9 cellular contexts compared by ENCODE assay signal in genomic region chr5:87121315-87122170, GRCh38.
A peak's percentile ranks its signal among the peaks of the same experiment; 100 is the strongest.
DNase-seq lines count a peak whose midpoint lies in the region; ATAC-seq, FAIRE-seq and TF ChIP-seq lines count a peak whose summit lies in the region.
"Had no signal": no experiment of that assay in that cellular context is flagged by ENCODE, and none has a peak within 500 bp of the region (broad histone marks: within the 10 kb centered on the region; RNA-seq: fewer than 3 reads in every experiment).

No MANE protein-coding gene starts in this region.

- H3K23ac ChIP-seq in mesenchymal stem cell (ENCODE audit: low read length in 2 of 2), result no peak overlapping the region

- TF ChIP-seq POLR2A in GM12878 (IDR thresholded peaks at IDR 0.05; ENCODE audit: low read depth, low read length) (no peak), esophagus muscularis mucosa (IDR thresholded peaks at IDR 0.05; ENCODE audit: low read depth) (no peak)

- in situ Hi-C loops in GM12878 (cut with MboI), result no loop called here

- H3K4me1 ChIP-seq in SJSA1 (replicated peaks) (peaks cover 35% of the 10 kb centered on the region), GM12878 (ENCODE audit: control insufficient read depth, insufficient read depth, low read length) (peaks cover 40% of the 10 kb centered on the region), mesenchymal stem cell (ENCODE audit: control insufficient read depth, insufficient read depth, low read depth, low read length) (peaks cover 2% of the 10 kb centered on the region), esophagus muscularis mucosa (peaks cover 0 to 14% (median 0%) of the 10 kb centered on the region in 4 donors)

- peak overlapping the region; percentile 36 for H3K9ac ChIP-seq in GM12878 (ENCODE audit: control insufficient read depth, insufficient read depth, low read length)
- peak overlapping the region; percentile 39 for H3K9ac ChIP-seq in mesenchymal stem cell (ENCODE audit: low read length)

- H3K9me3 ChIP-seq in SJSA1 (replicated peaks) (no peaks in the 10 kb centered on the region), GM12878 (replicated peaks; ENCODE audit: control insufficient read depth, insufficient read depth, low read length) (no peaks in the 10 kb centered on the region; the same call in 2 of the 3 replicates), mesenchymal stem cell (ENCODE audit: control insufficient read depth, low read length) (no peaks in the 10 kb centered on the region), esophagus muscularis mucosa (no peaks in the 10 kb centered on the region)

- H3K14ac ChIP-seq in mesenchymal stem cell (ENCODE audit: low read length in 2 of 2), result no peak overlapping the region

- POLR2A ChIA-PET in GM12878 (lab: Charles Lee), result interaction anchor here (0.6 to 1.8 kb wide), 4 partner anchors 17 to 49 kb away, joined by 3 to 5 read pairs (median 3); no protein-coding TSS in a partner anchor

- TF ChIP-seq CTCF in AG09309 (IDR thresholded peaks at IDR 0.05; ENCODE audit: control insufficient read depth, insufficient read depth, low read depth, low read length, missing control alignments), result no peak
- no peak for TF ChIP-seq CTCF in GM12878 (IDR thresholded peaks at IDR 0.05 in 2 of 3, conservative IDR thresholded peaks at IDR 0.05 in 1 of 3; ENCODE audit: control insufficient read depth in 2 of 3, extremely low read depth in 1 of 3, insufficient read depth in 1 of 3, low read depth in 3 of 3, low read length in 3 of 3)
- no peak for TF ChIP-seq CTCF in esophagus muscularis mucosa (IDR thresholded peaks at IDR 0.05)

- H3K4me3 ChIP-seq in AG09309 (ENCODE audit: control insufficient read depth, low read depth, low read length) (no peak overlapping the region), SJSA1 (no peak overlapping the region), GM12878 (peak overlapping the region; percentile 33; the same call in 1 of the 2 replicates), mesenchymal stem cell (ENCODE audit: insufficient read depth in 1 of 2, low read depth in 1 of 2, low read length in 2 of 2) (no peak overlapping the region), esophagus muscularis mucosa (no peak overlapping the region)

- WGBS in GM12878 (ENCODE audit: insufficient coverage, insufficient replicate concordance, low lambda C conversion rate, missing lambda C conversion rate), result 0% methylated on average over 5 of the region's 5 CpGs
- 44% methylated on average over 4 of the region's 5 CpGs for WGBS in mesenchymal stem cell
- WGBS in esophagus muscularis mucosa, result 61% methylated on average over 5 of the region's 5 CpGs

- H3K27me3 ChIP-seq in SJSA1 (replicated peaks), result no peaks in the 10 kb centered on the region
- H3K27me3 ChIP-seq in GM12878 (replicated peaks in 1 of 2; ENCODE audit: control insufficient read depth in 2 of 2, insufficient read depth in 2 of 2, low read length in 1 of 2), result no peaks in the 10 kb centered on the region
- H3K27me3 ChIP-seq in mesenchymal stem cell (ENCODE audit: control insufficient read depth in 1 of 2, insufficient read depth in 1 of 2, low read length in 2 of 2), result no peaks in the 10 kb centered on the region
- no peaks in the 10 kb centered on the region for H3K27me3 ChIP-seq in esophagus muscularis mucosa

- H4K20me1 ChIP-seq in GM12878 (ENCODE audit: control insufficient read depth, insufficient read depth), result no peaks in the 10 kb centered on the region

- H3K36me3 ChIP-seq in SJSA1 (no peaks in the 10 kb centered on the region), GM12878 (ENCODE audit: control insufficient read depth in 2 of 2, insufficient read depth in 2 of 2, low read length in 1 of 2) (no peaks in the 10 kb centered on the region), mesenchymal stem cell (ENCODE audit: control insufficient read depth in 1 of 2, insufficient read depth in 2 of 2, low read depth in 1 of 2, low read length in 2 of 2) (no peaks in the 10 kb centered on the region), esophagus muscularis mucosa (no peaks in the 10 kb centered on the region)

- ATAC-seq in GM19023 (IDR thresholded peaks at IDR 0.05; ENCODE audit: unreplicated experiment) (peak; percentile 72), HG03139 (IDR thresholded peaks at IDR 0.05; ENCODE audit: unreplicated experiment) (peak; percentile 64), GM12878 (peak; percentile 85)

- intact Hi-C loops in GM12878 (cut with micrococcal nuclease; ENCODE audit: unreplicated experiment) (loop anchor here (2.0 to 5.0 kb wide), 2 partner anchors 47 to 226 kb away; no protein-coding TSS in a partner anchor), esophagus muscularis mucosa (cut with DNase I) (no loop called here)

- H3K27ac ChIP-seq in SJSA1, result peak overlapping the region; percentile 88
- H3K27ac ChIP-seq in GM12878 (ENCODE audit: control insufficient read depth, insufficient read depth), result peak overlapping the region; percentile 78
- H3K27ac ChIP-seq in mesenchymal stem cell (ENCODE audit: low read length, poor library complexity, severe bottlenecking), result peak overlapping the region; percentile 79
- H3K27ac ChIP-seq in esophagus muscularis mucosa (replicated peaks in 1 of 4), result no peak overlapping the region

- TF ChIP-seq EP300 in GM12878 (IDR thresholded peaks at IDR 0.05; ENCODE audit: borderline replicate concordance in 1 of 2, control insufficient read depth in 1 of 2, low read depth in 2 of 2, low read length in 2 of 2) (peak in 1 of 2 experiments; percentile 81; a peak in 2 of 4 replicates), esophagus muscularis mucosa (IDR thresholded peaks at IDR 0.05) (no peak)

- no peak for TF ChIP-seq RAD21 in GM12878 (IDR thresholded peaks at IDR 0.05; ENCODE audit: insufficient read depth, low read depth, low read length)

- peak overlapping the region in 1 of 2 experiments; percentile 19 for H3K18ac ChIP-seq in mesenchymal stem cell (ENCODE audit: low read depth in 1 of 2, low read length in 2 of 2)

- H3K4me2 ChIP-seq in GM12878 (ENCODE audit: control insufficient read depth, insufficient read depth) (peak overlapping the region; percentile 91), mesenchymal stem cell (ENCODE audit: low read length, poor library complexity, severe bottlenecking) (no peak overlapping the region)

- H2AFZ ChIP-seq in GM12878 (ENCODE audit: control insufficient read depth, low read depth, low read length) (peak overlapping the region; percentile 73; the same call in 1 of the 2 replicates), mesenchymal stem cell (ENCODE audit: low read depth, low read length) (no peak overlapping the region)

- H3K4ac ChIP-seq in mesenchymal stem cell (ENCODE audit: low read depth in 1 of 2, low read length in 2 of 2), result peak overlapping the region in 1 of 2 experiments; percentile 73

- H2BK15ac ChIP-seq in mesenchymal stem cell (ENCODE audit: low read depth, poor library complexity, severe bottlenecking), result no peak overlapping the region

- no peak overlapping the region for H2AK5ac ChIP-seq in mesenchymal stem cell (ENCODE audit: low read length, severe bottlenecking)

- H2BK120ac ChIP-seq in mesenchymal stem cell (ENCODE audit: low read depth, low read length), result no peak overlapping the region

- SMC1A ChIA-PET in GM12878 (lab: Charles Lee; ENCODE audit: uncharacterized antibody, unreplicated experiment), result interaction anchor here (0.6 to 3.4 kb wide), 19 partner anchors 10 to 250 kb away, joined by 3 to 29 read pairs (median 7); no protein-coding TSS in a partner anchor

- DNase-seq in AG09309 (ENCODE audit: low read depth) (peak; percentile 61), SJSA1 (ENCODE audit: low read depth in 1 of 2, low spot score in 2 of 2) (peak; percentile 67 to 85), GM12878 (ENCODE audit: low read depth, low spot score) (peak; percentile 75), mesenchymal stem cell (peak; percentile 91), esophagus muscularis mucosa (ENCODE audit: extremely low spot score) (no peak), NCI-H446 treated with DMSO at 0.1 percent for 48 hours (lab: John Stamatoyannopoulos, UW) (no peak)

- FAIRE-seq in GM12878 (lab: Jason Lieb, UNC), result peak; percentile 49
- FAIRE-seq: H1 had no signal

- H3K79me1 ChIP-seq in mesenchymal stem cell (replicated peaks; ENCODE audit: low read length, poor library complexity, severe bottlenecking), result no peaks in the 10 kb centered on the region

- H2BK12ac ChIP-seq in mesenchymal stem cell (ENCODE audit: low read length in 2 of 2), result no peak overlapping the region

- H4K91ac ChIP-seq in mesenchymal stem cell (ENCODE audit: low read length), result no peak overlapping the region

- no TSS peak for BruUV-seq in GM12878 (replicated peaks; lab: Mats Ljungman, UMichigan)

- RAD21 ChIA-PET in GM12878 (lab: Charles Lee; ENCODE audit: unreplicated experiment), result interaction anchor here (0.6 to 8.1 kb wide), 13 partner anchors 21 to 277 kb away, joined by 3 to 81 read pairs (median 5); no protein-coding TSS in a partner anchor

- H2BK5ac ChIP-seq in mesenchymal stem cell (ENCODE audit: low read depth, low read length, poor library complexity, severe bottlenecking), result no peak overlapping the region

- H4K8ac ChIP-seq in mesenchymal stem cell (ENCODE audit: low read length), result no peak overlapping the region

- H3K79me2 ChIP-seq in GM12878 (ENCODE audit: control insufficient read depth, insufficient read depth, low read length), result no peaks in the 10 kb centered on the region

- CTCF ChIA-PET in GM12878 (lab: Yijun Ruan, JAX), result interaction anchor here (0.9 to 1.4 kb wide), 3 partner anchors 14 to 46 kb away, joined by 3 to 4 read pairs (median 3); no protein-coding TSS in a partner anchor

TF ChIP-seq in GM12878, 131 proteins besides CTCF, POLR2A, EP300 and RAD21 (continues in another document):
- 0 out of 2 replicates have a peak, but pooled peaks have one; percentile 31 for TF ChIP-seq STAT3 (IDR thresholded peaks at IDR 0.05; ENCODE audit: low read depth, low read length)
- peak in 1 of 2 experiments; percentile 86; a peak in 2 of 4 replicates for TF ChIP-seq ETV6 (conservative IDR thresholded peaks at IDR 0.05 in 1 of 2, IDR thresholded peaks at IDR 0.05 in 1 of 2; ENCODE audit: borderline replicate concordance in 1 of 2, low read depth in 1 of 2)
- peak; percentile 86 for TF ChIP-seq JUNB (IDR thresholded peaks at IDR 0.05)

Comparison
In these comparisons a context has a peak if more than half of its experiments do, and no peak if none do; other contexts are left out.
1. DNase-seq: peak in AG09309 (single experiment), SJSA1 (2 of 2), GM12878 (single experiment) and mesenchymal stem cell (single experiment); none in esophagus muscularis mucosa (single experiment) and NCI-H446 treated with DMSO at 0.1 percent for 48 hours (single experiment).
2. H3K27ac ChIP-seq: peak in SJSA1 (single experiment), GM12878 (single experiment) and mesenchymal stem cell (single experiment); none in esophagus muscularis mucosa (0 of 4).
3. Peak in every context shown above with its lines, with median percentiles within 50 percentile points of each other: ATAC-seq.